37 cellular contexts compared by ENCODE assay signal in genomic region chr3:186831795-186832194, GRCh38. TPM values are rescaled to one million over a fixed set of nuclear protein-coding genes. Genes with fewer than 3 reads are reported as not detected.
"Had no signal": no experiment of that assay in that cellular context is flagged by ENCODE, and none has a peak within 500 bp of the region (broad histone marks: within the 10 kb centered on the region; RNA-seq: fewer than 3 reads in every experiment).

No MANE protein-coding gene starts in this region.

- H3K4me3 ChIP-seq: Peyer's patch, SJSA1 had no signal

- H3K9me3 Mint-ChIP-seq: activated CD4-positive, alpha-beta memory T cell treated with anti-CD3 and anti-CD28 coated beads, Interleukin-2, amount 10 ng/mL, durations not matched to agents 7 days and 5 days; activated naive CD8-positive, alpha-beta T cell treated with anti-CD3 and anti-CD28 coated beads for 36 hours had no signal

- ATAC-seq: activated CD8-positive, alpha-beta memory T cell treated with anti-CD3 and anti-CD28 coated beads, Interleukin-2, amount 10 ng/mL, durations not matched to agents 7 days and 5 days; PC-3 had no signal

- H3K36me3 Mint-ChIP-seq: activated CD8-positive, alpha-beta memory T cell treated with anti-CD3 and anti-CD28 coated beads, Interleukin-2, amount 10 ng/mL, durations not matched to agents 7 days and 5 days; activated naive CD8-positive, alpha-beta T cell treated with anti-CD3 and anti-CD28 coated beads for 36 hours had no signal

- H3K9me3 ChIP-seq: Peyer's patch, SJSA1 had no signal

- DNase-seq: activated CD4-positive, alpha-beta memory T cell treated with anti-CD3 and anti-CD28 coated beads, Interleukin-2, amount 10 ng/mL, durations not matched to agents 7 days and 5 days; activated CD4-positive, alpha-beta T cell treated with anti-CD3 and anti-CD28 coated beads for 1 hour; activated CD4-positive, alpha-beta T cell treated with anti-CD3 and anti-CD28 coated beads for 48 hours; activated CD4-positive, CD25-positive, alpha-beta regulatory T cell; activated CD8-positive, alpha-beta memory T cell treated with anti-CD3 and anti-CD28 coated beads for 24 hours; activated CD8-positive, alpha-beta memory T cell treated with anti-CD3 and anti-CD28 coated beads, Interleukin-2, amount 10 ng/mL, durations not matched to agents 7 days and 5 days; activated CD8-positive, alpha-beta memory T cell treated with anti-CD3 and anti-CD28 coated beads, Interleukin-2, amount 50 U/mL, for 48 hours; activated effector memory CD4-positive, alpha-beta T cell treated with Interleukin-2 at 50 U/mL for 16 hours; activated naive CD4-positive, alpha-beta T cell; activated naive CD4-positive, alpha-beta T cell treated with anti-CD3 and anti-CD28 coated beads, Interleukin-2, amount 50 U/mL, for 16 hours; activated naive CD8-positive, alpha-beta T cell treated with anti-CD3 and anti-CD28 coated beads for 36 hours; activated T-cell treated with anti-CD3 and anti-CD28 coated beads, Interleukin-2, amount 50 U/mL, for 48 hours; amniotic stem cell; aorta; brain microvascular endothelial cell; central memory CD4-positive, alpha-beta T cell; NCI-H1048; NCI-H1105 treated with DMSO at 0.1 percent for 48 hours; NCI-H1436; NCI-H1694 treated with DMSO at 0.1 percent for 48 hours; NCI-H2029; NCI-H345; NCI-H526; NCI-H748 treated with DMSO at 0.1 percent for 48 hours; NK-92 treated with Interleukin-12 subunit alpha and Interleukin-12 subunit beta, amount 100 ng/mL, for 24 hours; PC-3; Peyer's patch; RPMI8226; SHP77 treated with DMSO at 0.1 percent for 48 hours; T1000; WERI-Rb-1 had no signal

- H3K27ac Mint-ChIP-seq: activated CD4-positive, alpha-beta memory T cell treated with anti-CD3 and anti-CD28 coated beads, Interleukin-2, amount 10 ng/mL, durations not matched to agents 7 days and 5 days; activated CD8-positive, alpha-beta memory T cell treated with anti-CD3 and anti-CD28 coated beads, Interleukin-2, amount 10 ng/mL, durations not matched to agents 7 days and 5 days; activated naive CD8-positive, alpha-beta T cell treated with anti-CD3 and anti-CD28 coated beads for 36 hours had no signal

- FAIRE-seq: colon had no signal

- H3K27ac ChIP-seq: brain microvascular endothelial cell, Peyer's patch, SJSA1, WERI-Rb-1 had no signal

- H3K36me3 ChIP-seq: brain microvascular endothelial cell, Peyer's patch, SJSA1, WERI-Rb-1 had no signal

- H3K4me3 Mint-ChIP-seq: activated CD4-positive, alpha-beta memory T cell treated with anti-CD3 and anti-CD28 coated beads, Interleukin-2, amount 10 ng/mL, durations not matched to agents 7 days and 5 days; activated CD8-positive, alpha-beta memory T cell treated with anti-CD3 and anti-CD28 coated beads, Interleukin-2, amount 10 ng/mL, durations not matched to agents 7 days and 5 days; activated naive CD8-positive, alpha-beta T cell treated with anti-CD3 and anti-CD28 coated beads for 36 hours had no signal

RNA-seq across cellular contexts. Expression of gene ADIPOQ, which starts 10.7 kb away (rescaled TPM):
- total RNA-seq: activated CD4-positive, alpha-beta memory T cell treated with anti-CD3 and anti-CD28 coated beads, Interleukin-2, amount 10 ng/mL, durations not matched to agents 7 days and 5 days; activated CD8-positive, alpha-beta memory T cell treated with anti-CD3 and anti-CD28 coated beads, Interleukin-2, amount 10 ng/mL, durations not matched to agents 7 days and 5 days; activated naive CD8-positive, alpha-beta T cell treated with anti-CD3 and anti-CD28 coated beads for 36 hours; M059J; NCI-H460; PC-3; SJSA1; T-helper 1 cell treated with Interleukin-12 subunit alpha and Interleukin-12 subunit beta and Interleukin-4 antibody, amounts not matched to agents 30 ng/mL and 1 ng/mL, for 36 hours; T-helper 2 cell treated with Interferon-gamma antibody and Interleukin-4, amounts not matched to agents 100 ng/mL and 5 ng/mL, for 36 hours had no signal
